16 cellular contexts compared by ENCODE assay signal in genomic region chr13:108855737-108856387, GRCh38.
DNase-seq lines count a peak whose midpoint lies in the region; ATAC-seq and TF ChIP-seq lines count a peak whose summit lies in the region.
"Had no signal": no experiment of that assay in that cellular context is flagged by ENCODE, and none has a peak within 500 bp of the region (broad histone marks: within the 10 kb centered on the region; RNA-seq: fewer than 3 reads in every experiment).

No MANE protein-coding gene starts in this region.

- peak overlapping the region; percentile 73 for H3K27ac Mint-ChIP-seq in WTC11
- peak overlapping the region in 2 of 7 donors; percentile 11 to 13 for H3K27ac Mint-ChIP-seq in CD4-positive, alpha-beta memory T cell
- H3K27ac Mint-ChIP-seq in activated T-cell treated with anti-CD3 and anti-CD28 coated beads, Interleukin-2, amount 50 U/mL, for 72 hours = no peak overlapping the region
- no peak overlapping the region for H3K27ac Mint-ChIP-seq in osteocyte (ENCODE audit: unreplicated experiment)
- H3K27ac Mint-ChIP-seq: activated naive CD4-positive, alpha-beta T cell treated with anti-CD3 and anti-CD28 coated beads, Interleukin-2, amount 50 U/mL, for 72 hours; dendritic cell treated with granulocyte-macrophage colony-stimulating factor and Interleukin-4, amounts not matched to agents 40 ng/mL and 50 ng/mL, for 4 days had no signal

- H3K4me1 Mint-ChIP-seq in WTC11 (peaks cover 59% of the 10 kb centered on the region), osteocyte (ENCODE audit: unreplicated experiment) (peaks cover 25% of the 10 kb centered on the region)
- peaks cover 0 to 10% (median 6%) of the 10 kb centered on the region in 4 donors for H3K4me1 Mint-ChIP-seq in CD4-positive, alpha-beta memory T cell
- H3K4me1 Mint-ChIP-seq in activated T-cell treated with anti-CD3 and anti-CD28 coated beads, Interleukin-2, amount 50 U/mL, for 72 hours (ENCODE audit: low read depth) = no peaks in the 10 kb centered on the region

- H3K36me3 Mint-ChIP-seq in WTC11 (peaks cover 8% of the 10 kb centered on the region; the same call in 1 of the 2 replicates), osteocyte (ENCODE audit: unreplicated experiment) (no peaks in the 10 kb centered on the region)
- H3K36me3 Mint-ChIP-seq in CD4-positive, alpha-beta memory T cell = peaks cover 0 to 1% of the 10 kb centered on the region in 2 donors
- no peaks in the 10 kb centered on the region for H3K36me3 Mint-ChIP-seq in activated T-cell treated with anti-CD3 and anti-CD28 coated beads, Interleukin-2, amount 50 U/mL, for 72 hours (ENCODE audit: insufficient read depth in 2 of 2)
- H3K36me3 Mint-ChIP-seq: activated naive CD4-positive, alpha-beta T cell treated with anti-CD3 and anti-CD28 coated beads, Interleukin-2, amount 50 U/mL, for 72 hours had no signal

- TF ChIP-seq CTCF in WTC11 (IDR thresholded peaks at IDR 0.05) (no peak), osteocyte (IDR thresholded peaks at IDR 0.05) (no peak)

- no peak overlapping the region for H3K4me3 ChIP-seq in CD4-positive, alpha-beta memory T cell (ENCODE audit: low read length in 2 of 2)
- H3K4me3 ChIP-seq: BLaER1 treated with 17β-estradiol and CSF1 and Interleukin-3, amounts not matched to agents 10 nM and 100 nM; smooth muscle cell had no signal

- H3K9me3 Mint-ChIP-seq in WTC11 (peaks cover 9% of the 10 kb centered on the region), osteocyte (ENCODE audit: unreplicated experiment) (no peaks in the 10 kb centered on the region)
- no peaks in the 10 kb centered on the region for H3K9me3 Mint-ChIP-seq in CD4-positive, alpha-beta memory T cell
- H3K9me3 Mint-ChIP-seq in activated T-cell treated with anti-CD3 and anti-CD28 coated beads, Interleukin-2, amount 50 U/mL, for 72 hours = no peaks in the 10 kb centered on the region
- H3K9me3 Mint-ChIP-seq: dendritic cell treated with granulocyte-macrophage colony-stimulating factor and Interleukin-4, amounts not matched to agents 40 ng/mL and 50 ng/mL, for 4 days had no signal

- intact Hi-C loops in CD4-positive, alpha-beta memory T cell (cut with micrococcal nuclease) = no loop called here

- no peaks in the 10 kb centered on the region for H3K36me3 ChIP-seq in CD4-positive, alpha-beta memory T cell (ENCODE audit: insufficient read depth, low read length)
- H3K36me3 ChIP-seq: BLaER1 treated with 17β-estradiol and CSF1 and Interleukin-3, amounts not matched to agents 10 nM and 100 nM had no signal

- H3K4me3 Mint-ChIP-seq in WTC11 = no peak overlapping the region; the same call in 1 of the 2 replicates
- H3K4me3 Mint-ChIP-seq in CD4-positive, alpha-beta memory T cell = peak overlapping the region in 2 of 8 donors; percentile 11 to 52
- H3K4me3 Mint-ChIP-seq in activated T-cell treated with anti-CD3 and anti-CD28 coated beads, Interleukin-2, amount 50 U/mL, for 72 hours = no peak overlapping the region
- no peak overlapping the region for H3K4me3 Mint-ChIP-seq in osteocyte (ENCODE audit: unreplicated experiment)
- H3K4me3 Mint-ChIP-seq: dendritic cell treated with granulocyte-macrophage colony-stimulating factor and Interleukin-4, amounts not matched to agents 40 ng/mL and 50 ng/mL, for 4 days had no signal

- DNase-seq in WTC11 (ENCODE audit: low spot score) (no peak), superior temporal gyrus (ENCODE audit: extremely low spot score) (no peak), osteocyte (ENCODE audit: extremely low spot score, unreplicated experiment) (no peak)
- no peak for DNase-seq in CD4-positive, alpha-beta memory T cell
- no peak for DNase-seq in activated T-cell treated with anti-CD3 and anti-CD28 coated beads, Interleukin-2, amount 50 U/mL, for 72 hours
- DNase-seq: activated CD4-positive, alpha-beta T cell treated with anti-CD3 and anti-CD28 coated beads for 48 hours; KG1; NCI-H2227 treated with DMSO at 0.1 percent for 48 hours; Right ventricle myocardium superior had no signal

- H3K27ac ChIP-seq in CD4-positive, alpha-beta memory T cell (ENCODE audit: low read depth, low read length) = no peak overlapping the region
- H3K27ac ChIP-seq: BLaER1 treated with 17β-estradiol and CSF1 and Interleukin-3, amounts not matched to agents 10 nM and 100 nM had no signal

- peaks cover 4% of the 10 kb centered on the region for H3K27me3 ChIP-seq in CD4-positive, alpha-beta memory T cell (ENCODE audit: insufficient read depth, low read length)
- H3K27me3 ChIP-seq: BLaER1 treated with 17β-estradiol and CSF1 and Interleukin-3, amounts not matched to agents 10 nM and 100 nM had no signal

- POLR2A ChIA-PET in WTC11 (lab: Charles Lee) = no interaction called here
- POLR2A ChIA-PET in CD4-positive, alpha-beta memory T cell (lab: Charles Lee; ENCODE audit: partially characterized antibody) = no interaction called here

- no peaks in the 10 kb centered on the region for H3K27me3 Mint-ChIP-seq in WTC11 (ENCODE audit: low read depth)
- no peaks in the 10 kb centered on the region for H3K27me3 Mint-ChIP-seq in CD4-positive, alpha-beta memory T cell
- peaks cover 33% of the 10 kb centered on the region for H3K27me3 Mint-ChIP-seq in activated T-cell treated with anti-CD3 and anti-CD28 coated beads, Interleukin-2, amount 50 U/mL, for 72 hours (ENCODE audit: low read depth)
- H3K27me3 Mint-ChIP-seq in osteocyte (ENCODE audit: unreplicated experiment) = peaks cover 2% of the 10 kb centered on the region
- H3K27me3 Mint-ChIP-seq: dendritic cell treated with granulocyte-macrophage colony-stimulating factor and Interleukin-4, amounts not matched to agents 40 ng/mL and 50 ng/mL, for 4 days had no signal

- H3K4me1 ChIP-seq in CD4-positive, alpha-beta memory T cell (ENCODE audit: insufficient read depth, low read length) = no peaks in the 10 kb centered on the region
- H3K4me1 ChIP-seq: BLaER1 treated with 17β-estradiol and CSF1 and Interleukin-3, amounts not matched to agents 10 nM and 100 nM had no signal

- CTCF ChIA-PET in WTC11 (lab: Charles Lee) = interaction anchor here (0.7 kb wide), 2 partner anchors 513 to 931 kb away, joined by 3 to 4 read pairs; partner anchors contain the start of gene IRS2
- CTCF ChIA-PET in CD4-positive, alpha-beta memory T cell (lab: Charles Lee; ENCODE audit: partially characterized antibody) = no interaction called here

- ATAC-seq in GM18861 (IDR thresholded peaks at IDR 0.05; ENCODE audit: unreplicated experiment) = peak; percentile 44
- peak; percentile 96 for ATAC-seq in GM21528 (IDR thresholded peaks at IDR 0.05; ENCODE audit: low FRiP score, unreplicated experiment)
- ATAC-seq in HG03064 (IDR thresholded peaks at IDR 0.05; ENCODE audit: low read depth, unreplicated experiment) = peak; percentile 71
- ATAC-seq in WTC11 = peak; percentile 63
- no peak for ATAC-seq in activated T-cell treated with anti-CD3 and anti-CD28 coated beads, Interleukin-2, amount 50 U/mL, for 72 hours (replicated peaks in 1 of 2)
- ATAC-seq: activated naive CD4-positive, alpha-beta T cell treated with anti-CD3 and anti-CD28 coated beads, Interleukin-2, amount 50 U/mL, for 72 hours had no signal

- no peaks in the 10 kb centered on the region for H3K9me3 ChIP-seq in CD4-positive, alpha-beta memory T cell (ENCODE audit: control insufficient read depth in 1 of 2, low read length in 2 of 2)
- H3K9me3 ChIP-seq: BLaER1 treated with 17β-estradiol and CSF1 and Interleukin-3, amounts not matched to agents 10 nM and 100 nM had no signal

TF ChIP-seq in WTC11, 78 proteins besides CTCF, POLR2A, EP300 and RAD21 (continues in another document):
- TF ChIP-seq CREM (CRISPR knock-in tag; IDR thresholded peaks at IDR 0.05) (no peak), E2F1 (CRISPR knock-in tag; IDR thresholded peaks at IDR 0.05) (no peak), PREB (CRISPR knock-in tag; IDR thresholded peaks at IDR 0.05; ENCODE audit: borderline replicate concordance) (no peak), IRF2 (CRISPR knock-in tag; IDR thresholded peaks at IDR 0.05; ENCODE audit: borderline replicate concordance, low read depth) (no peak), SMAD3 (CRISPR knock-in tag; IDR thresholded peaks at IDR 0.05; ENCODE audit: borderline replicate concordance) (no peak), ZBTB21 (CRISPR knock-in tag; IDR thresholded peaks at IDR 0.05; ENCODE audit: borderline replicate concordance) (no peak), TCF7 (CRISPR knock-in tag; IDR thresholded peaks at IDR 0.05; ENCODE audit: low read depth) (no peak), MYBL2 (CRISPR knock-in tag; IDR thresholded peaks at IDR 0.05) (no peak), HMGA2 (CRISPR knock-in tag; IDR thresholded peaks at IDR 0.05) (no peak), GABPB1 (CRISPR knock-in tag; IDR thresholded peaks at IDR 0.05) (no peak), FOXP1 (CRISPR knock-in tag; IDR thresholded peaks at IDR 0.05; ENCODE audit: borderline replicate concordance) (no peak), ZBTB43 (CRISPR knock-in tag; IDR thresholded peaks at IDR 0.05) (no peak)

Comparison
In these comparisons a context has a peak if more than half of its experiments do, and no peak if none do; other contexts are left out.
1. ATAC-seq: peak in GM18861 (single experiment), GM21528 (single experiment), HG03064 (single experiment) and WTC11 (single experiment); none in activated T-cell treated with anti-CD3 and anti-CD28 coated beads, Interleukin-2, amount 50 U/mL, for 72 hours (0 of 2).